7 cellular contexts compared by ENCODE assay signal in genomic region chr13:27006519-27007161, GRCh38.
DNase-seq lines count a peak whose midpoint lies in the region; ATAC-seq and TF ChIP-seq lines count a peak whose summit lies in the region.

No MANE protein-coding gene starts in this region.

- H3K4me2 ChIP-seq in PC-9: peak overlapping the region; percentile 100
- H3K4me2 ChIP-seq in neural progenitor cell: peak overlapping the region; percentile 92

- CTCF ChIA-PET in PC-9 (lab: Charles Lee): no interaction called here

- no peak overlapping the region for H3K9ac ChIP-seq in neural progenitor cell

- DNase-seq in HFFc6: peak; percentile 3
- peak; percentile 37 to 43 for DNase-seq in PC-9
- peak; percentile 36 for DNase-seq in fibroblast of pulmonary artery (ENCODE audit: low read depth)
- peak; percentile 43 for DNase-seq in neural progenitor cell (ENCODE audit: low spot score)
- no peak for DNase-seq in mesenteric fat pad (ENCODE audit: low spot score)

- no peak overlapping the region for H3K27ac Mint-ChIP-seq in HFFc6
- H3K27ac Mint-ChIP-seq in neural progenitor cell: no peak overlapping the region

- H3K36me3 Mint-ChIP-seq in HFFc6 (ENCODE audit: low read depth) (no peaks in the 10 kb centered on the region), neural progenitor cell (no peaks in the 10 kb centered on the region)

- TF ChIP-seq CTCF in HFFc6 (IDR thresholded peaks at IDR 0.05) (no peak), PC-9 (conservative IDR thresholded peaks at IDR 0.05) (no peak), fibroblast of pulmonary artery (IDR thresholded peaks at IDR 0.05; ENCODE audit: low read length, missing control alignments) (no peak), neural progenitor cell (IDR thresholded peaks at IDR 0.05) (no peak)

- 0 out of 2 replicates have a peak, but pooled peaks cover 5% of the 10 kb centered on the region for H3K4me1 ChIP-seq in PC-9 (replicated peaks; ENCODE audit: insufficient read depth)
- peaks cover 19% of the 10 kb centered on the region for H3K4me1 ChIP-seq in neural progenitor cell

- H3K9me3 ChIP-seq in PC-9 (ENCODE audit: insufficient read depth, low read depth): no peaks in the 10 kb centered on the region
- H3K9me3 ChIP-seq in neural progenitor cell (ENCODE audit: low read depth): no peaks in the 10 kb centered on the region

- H3K36me3 ChIP-seq in PC-9 (ENCODE audit: low read depth): no peaks in the 10 kb centered on the region
- no peaks in the 10 kb centered on the region for H3K36me3 ChIP-seq in neural progenitor cell

- H3K4me3 Mint-ChIP-seq in HFFc6: peak overlapping the region; percentile 73
- H3K4me3 Mint-ChIP-seq in neural progenitor cell: peak overlapping the region; percentile 60

- no peaks in the 10 kb centered on the region for H3K9me3 Mint-ChIP-seq in HFFc6
- no peaks in the 10 kb centered on the region for H3K9me3 Mint-ChIP-seq in neural progenitor cell

- POLR2A ChIA-PET in PC-9 (lab: Charles Lee; ENCODE audit: unreplicated experiment): interaction anchor here (0.6 kb wide), 1 partner anchor 22 kb away, joined by 3 read pairs; no protein-coding TSS in a partner anchor

- H2AFZ ChIP-seq in PC-9 (peak overlapping the region; percentile 91), neural progenitor cell (replicated peaks) (peak overlapping the region; percentile 56)

- H4K20me1 ChIP-seq in PC-9 (ENCODE audit: insufficient read depth) (no peaks in the 10 kb centered on the region), neural progenitor cell (ENCODE audit: low read depth) (no peaks in the 10 kb centered on the region)

- H3F3A ChIP-seq in PC-9 (ENCODE audit: insufficient read depth, low read depth): no peaks in the 10 kb centered on the region
- H3F3A ChIP-seq in neural progenitor cell (ENCODE audit: low read depth): no peaks in the 10 kb centered on the region

- H3K27me3 Mint-ChIP-seq in HFFc6 (ENCODE audit: insufficient read depth) (peaks cover 37% of the 10 kb centered on the region), neural progenitor cell (ENCODE audit: insufficient read depth, low read depth) (peaks cover 11% of the 10 kb centered on the region)

- no peak for ATAC-seq in HG03565 (IDR thresholded peaks at IDR 0.05; ENCODE audit: unreplicated experiment)
- ATAC-seq in GM21390 (IDR thresholded peaks at IDR 0.05; ENCODE audit: unreplicated experiment): no peak

- H3K9me2 ChIP-seq in PC-9 (ENCODE audit: insufficient read depth): no peaks in the 10 kb centered on the region

- H3K4me1 Mint-ChIP-seq in HFFc6 (ENCODE audit: low read depth): peaks cover 9% of the 10 kb centered on the region
- H3K4me1 Mint-ChIP-seq in neural progenitor cell: peaks cover 14% of the 10 kb centered on the region

- H3K27ac ChIP-seq in PC-9 (no peak overlapping the region), neural progenitor cell (no peak overlapping the region)

- H3K4me3 ChIP-seq in PC-9 (peak overlapping the region; percentile 61; the same call in 1 of the 2 replicates), fibroblast of pulmonary artery (replicated peaks; ENCODE audit: low read depth, low read length) (peak overlapping the region; percentile 42), neural progenitor cell (peak overlapping the region; percentile 51)

- no TSS peak for BruUV-seq in PC-9 (replicated peaks; lab: Mats Ljungman, UMichigan)

- intact Hi-C loops in PC-9 (cut with micrococcal nuclease; ENCODE audit: unreplicated experiment): no loop called here

- H3K27me3 ChIP-seq in PC-9 (ENCODE audit: insufficient read depth, low read depth) (no peaks in the 10 kb centered on the region), neural progenitor cell (peaks cover 30% of the 10 kb centered on the region)

- H3K79me2 ChIP-seq in PC-9 (ENCODE audit: low read depth) (no peaks in the 10 kb centered on the region), neural progenitor cell (ENCODE audit: low read depth) (no peaks in the 10 kb centered on the region)
